In genomic region chr19:51514866-51515481, GRCh38 we compare ENCODE assay signal across 1 cellular context.
TF ChIP-seq lines count a peak whose summit lies in the region.

No MANE protein-coding gene starts in this region.

TF ChIP-seq in HepG2, 621 proteins besides CTCF, POLR2A, EP300 and RAD21:
- no peak for TF ChIP-seq KAT8 (CRISPR knock-in tag; IDR thresholded peaks at IDR 0.05)
- no peak for TF ChIP-seq NFAT5 (CRISPR knock-in tag; IDR thresholded peaks at IDR 0.05)
- TF ChIP-seq KAT2B (IDR thresholded peaks at IDR 0.05; ENCODE audit: borderline replicate concordance, low read depth, low read length), result no peak
- no peak for TF ChIP-seq NFYC (CRISPR knock-in tag; IDR thresholded peaks at IDR 0.05)
- TF ChIP-seq ZNF674 (CRISPR knock-in tag; IDR thresholded peaks at IDR 0.05; ENCODE audit: low read depth), result no peak
- no peak for TF ChIP-seq IRX3 (CRISPR knock-in tag; IDR thresholded peaks at IDR 0.05; ENCODE audit: borderline replicate concordance, low read depth)
- no peak for TF ChIP-seq SMYD3 (CRISPR knock-in tag; IDR thresholded peaks at IDR 0.05)
- TF ChIP-seq ZNF431 (CRISPR knock-in tag; IDR thresholded peaks at IDR 0.05; ENCODE audit: borderline replicate concordance, low read depth), result no peak
- TF ChIP-seq ZNF329 (CRISPR knock-in tag; IDR thresholded peaks at IDR 0.05; ENCODE audit: low read depth), result no peak
- no peak for TF ChIP-seq RNF219 (CRISPR knock-in tag; IDR thresholded peaks at IDR 0.05)
- TF ChIP-seq KMT2B (CRISPR knock-in tag; IDR thresholded peaks at IDR 0.05), result no peak
- no peak for TF ChIP-seq ZBTB7B (CRISPR knock-in tag; IDR thresholded peaks at IDR 0.05)
- TF ChIP-seq ZNF350 (CRISPR knock-in tag; IDR thresholded peaks at IDR 0.05; ENCODE audit: borderline replicate concordance, low read depth), result no peak
- TF ChIP-seq JUNB (CRISPR knock-in tag; IDR thresholded peaks at IDR 0.05; ENCODE audit: borderline replicate concordance), result no peak
- TF ChIP-seq CSRNP2 (CRISPR knock-in tag; conservative IDR thresholded peaks at IDR 0.05; ENCODE audit: low read depth), result no peak
- no peak for TF ChIP-seq ZBTB38 (CRISPR knock-in tag; IDR thresholded peaks at IDR 0.05)
- TF ChIP-seq SNAPC5 (CRISPR knock-in tag; IDR thresholded peaks at IDR 0.05; ENCODE audit: borderline replicate concordance), result no peak
- TF ChIP-seq RNF2 (conservative IDR thresholded peaks at IDR 0.05; ENCODE audit: low read depth), result no peak
- TF ChIP-seq DMAP1 (CRISPR knock-in tag; IDR thresholded peaks at IDR 0.05), result no peak
- no peak for TF ChIP-seq KLF12 (CRISPR knock-in tag; IDR thresholded peaks at IDR 0.05; ENCODE audit: borderline replicate concordance)
- TF ChIP-seq SMC3 (IDR thresholded peaks at IDR 0.05; ENCODE audit: low read length), result peak; percentile 73
- TF ChIP-seq MIER2 (CRISPR knock-in tag; IDR thresholded peaks at IDR 0.05), result peak; percentile 81; the same call in 1 of the 2 replicates
- TF ChIP-seq TEAD3 (CRISPR knock-in tag; optimal IDR thresholded peaks at IDR 0.05; ENCODE audit: borderline replicate concordance), result peak; percentile 28
- TF ChIP-seq PCBP2 (optimal IDR thresholded peaks at IDR 0.05; ENCODE audit: low read depth, low read length, poor library complexity, severe bottlenecking), result no peak
- no peak for TF ChIP-seq ZNF792 (CRISPR knock-in tag; IDR thresholded peaks at IDR 0.05)
- peak; percentile 57 for TF ChIP-seq STAG1 (CRISPR knock-in tag; IDR thresholded peaks at IDR 0.05)
